ENCODE assay signal across 9 cellular contexts in the genomic region with DNA sequence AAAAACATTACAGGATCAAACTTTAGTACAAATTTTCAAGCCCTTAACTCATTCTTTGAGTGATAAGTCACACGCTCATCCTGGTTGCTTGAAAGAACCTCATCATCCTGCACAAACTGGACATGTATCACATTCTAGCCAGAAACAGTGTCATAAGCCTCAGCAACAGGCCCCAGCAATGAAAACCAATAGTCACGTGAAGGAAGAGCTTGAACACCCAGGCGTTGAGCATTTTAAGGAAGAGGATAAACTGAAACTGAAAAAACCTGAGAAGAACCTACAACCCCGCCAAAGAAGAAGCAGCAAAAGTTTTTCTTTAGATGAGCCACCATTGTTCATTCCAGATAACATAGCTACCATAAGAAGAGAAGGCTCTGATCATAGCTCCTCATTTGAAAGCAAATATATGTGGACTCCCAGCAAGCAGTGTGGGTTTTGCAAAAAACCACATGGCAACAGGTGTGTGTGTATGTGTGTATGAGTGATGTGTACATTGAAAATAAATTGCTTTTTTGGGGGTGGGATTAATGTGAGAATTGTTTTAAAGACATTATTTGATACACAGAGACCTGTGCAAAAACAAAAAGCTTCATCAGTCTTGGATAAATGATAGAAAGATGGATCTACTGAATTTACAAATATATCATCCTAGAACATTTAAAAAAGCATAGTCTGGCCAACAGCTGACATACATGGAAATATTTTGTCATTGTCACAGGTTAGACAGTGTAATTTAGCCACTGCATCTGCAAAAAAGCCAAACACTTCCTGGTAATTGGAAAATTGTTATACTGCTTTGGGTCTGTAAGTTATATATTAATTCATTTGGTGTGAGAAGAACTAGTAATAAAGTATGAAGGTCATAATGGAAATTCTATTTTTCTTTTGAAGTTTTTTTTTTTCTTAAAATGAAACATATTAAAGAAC. TPM values are rescaled to one million over a fixed set of nuclear protein-coding genes. Genes with fewer than 3 reads are reported as not detected.
DNase-seq lines count a peak whose midpoint lies in the region; ATAC-seq, FAIRE-seq and TF ChIP-seq lines count a peak whose summit lies in the region.
"Had no signal": no experiment of that assay in that cellular context is flagged by ENCODE, and none has a peak within 500 bp of the region (broad histone marks: within the 10 kb centered on the region; RNA-seq: fewer than 3 reads in every experiment).

No MANE protein-coding gene starts in this region.

- TF ChIP-seq CTCF in kidney (IDR thresholded peaks at IDR 0.05; ENCODE audit: borderline replicate concordance, extremely low read depth, insufficient read depth): no peak
- no peak for TF ChIP-seq CTCF in stomach (IDR thresholded peaks at IDR 0.05)
- TF ChIP-seq CTCF in coronary artery (IDR thresholded peaks at IDR 0.05): no peak
- no peak for TF ChIP-seq CTCF in brain microvascular endothelial cell (IDR thresholded peaks at IDR 0.05; ENCODE audit: low read depth, low read length, missing control alignments)

- intact Hi-C loops in kidney (cut with DNase I): no loop called here
- intact Hi-C loops in stomach (cut with DNase I; ENCODE audit: low total_unique reads): no loop called here

- H3K9ac ChIP-seq in kidney (ENCODE audit: low read length in 2 of 2): no peak overlapping the region

- H3K9me3 ChIP-seq in kidney (ENCODE audit: control insufficient read depth in 1 of 2, low read length in 2 of 2) (no peaks in the 10 kb centered on the region), stomach (no peaks in the 10 kb centered on the region)

- H3K27me3 ChIP-seq in stomach (no peaks in the 10 kb centered on the region), brain microvascular endothelial cell (replicated peaks) (no peaks in the 10 kb centered on the region)

- in situ Hi-C loops in brain microvascular endothelial cell (cut with HindIII; ENCODE audit: low pct_ligation_motif_present, low sequenced_read_pairs): no loop called here

- 88 to 93% (median 92%) methylated on average over 4 of the region's 4 CpGs for WGBS in stomach, 5 donors

- H3K4me3 ChIP-seq in kidney (ENCODE audit: low read length in 2 of 2) (no peak overlapping the region), stomach (no peak overlapping the region), coronary artery (no peak overlapping the region), brain microvascular endothelial cell (ENCODE audit: low read depth, low read length) (no peak overlapping the region)

- H3K36me3 ChIP-seq in kidney (ENCODE audit: control insufficient read depth in 1 of 2, insufficient read depth in 2 of 2, low read length in 2 of 2) (peaks cover 4 to 15% of the 10 kb centered on the region in 2 donors), stomach (peaks cover 6 to 35% (median 25%) of the 10 kb centered on the region in 4 donors), brain microvascular endothelial cell (replicated peaks) (no peaks in the 10 kb centered on the region)

- no peak for TF ChIP-seq EP300 in stomach (IDR thresholded peaks at IDR 0.05)

- peak; percentile 85 for FAIRE-seq in kidney (lab: Jason Lieb, UNC)

- DNase-seq in kidney (no peak), stomach (no peak), coronary artery (ENCODE audit: low spot score) (no peak), brain microvascular endothelial cell (no peak), DMS153 treated with DMSO at 0.1 percent for 48 hours (lab: John Stamatoyannopoulos, UW; ENCODE audit: unreplicated experiment) (no peak)
- DNase-seq: OCI-M1 had no signal

- H3K27ac ChIP-seq in kidney (ENCODE audit: low read depth in 2 of 2, low read length in 2 of 2): no peak overlapping the region
- H3K27ac ChIP-seq in stomach: no peak overlapping the region
- no peak overlapping the region for H3K27ac ChIP-seq in coronary artery
- H3K27ac ChIP-seq in brain microvascular endothelial cell: no peak overlapping the region

- ATAC-seq in GM18502 (IDR thresholded peaks at IDR 0.05; ENCODE audit: poor library complexity, unreplicated experiment): peak; percentile 92
- ATAC-seq in GM21526 (IDR thresholded peaks at IDR 0.05; ENCODE audit: low FRiP score, unreplicated experiment): peak; percentile 91
- ATAC-seq in HG03469 (IDR thresholded peaks at IDR 0.05; ENCODE audit: unreplicated experiment): peak; percentile 76

- H3K4me1 ChIP-seq in kidney (ENCODE audit: control insufficient read depth in 1 of 2, insufficient read depth in 1 of 2, low read depth in 1 of 2, low read length in 2 of 2) (peaks cover 0 to 6% of the 10 kb centered on the region in 2 donors), stomach (peaks cover 0 to 24% (median 9%) of the 10 kb centered on the region in 4 donors)

- no peak for TF ChIP-seq POLR2A in stomach (IDR thresholded peaks at IDR 0.05)

RNA-seq across cellular contexts. Expression of a gene that starts 50.1 kb away (rescaled TPM):
- total RNA-seq in kidney (58.3 TPM), stomach (100 to 1,000 TPM in 2 of 5 donors, 10 to 100 TPM in 3; 52.5 to 101 (median 67.4) TPM)
- polyA plus RNA-seq in kidney (ENCODE audit: insufficient read depth, low read depth, low replicate concordance) (9.5 TPM), stomach (10 to 100 TPM in 1 of 3 donors, 1 to 10 TPM in 2; 6.8 to 16.2 (median 8.3) TPM)
